ENCODE assay signal across 8 cellular contexts in the genomic region with DNA sequence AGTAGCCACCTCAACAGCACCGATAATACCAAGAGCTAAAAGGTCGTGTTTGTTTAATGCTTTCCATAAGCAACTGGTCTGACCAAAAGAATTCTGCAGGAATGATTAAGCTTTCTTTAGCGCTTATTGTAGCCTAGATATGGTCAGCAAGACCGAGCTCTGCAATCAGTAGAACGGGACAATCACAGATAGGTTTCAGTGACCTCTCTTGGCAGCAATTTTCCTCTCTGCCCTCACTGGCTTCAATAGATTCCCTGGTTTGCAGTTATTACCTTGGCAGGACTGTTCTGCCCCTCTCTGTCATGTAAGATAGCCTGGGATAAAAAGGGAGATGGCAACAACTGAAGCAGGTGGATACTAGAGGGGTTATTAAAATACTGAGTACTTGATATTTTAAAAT.
"Had no signal": no experiment of that assay in that cellular context is flagged by ENCODE, and none has a peak within 500 bp of the region (broad histone marks: within the 10 kb centered on the region; RNA-seq: fewer than 3 reads in every experiment).

No MANE protein-coding gene starts in this region.

- H3K4me3 ChIP-seq: GM23248 had no signal

- H3K9me3 Mint-ChIP-seq: H9 had no signal

- H2AFZ ChIP-seq: GM23248 had no signal

- H3K36me3 Mint-ChIP-seq: IgD-negative memory B cell had no signal

- H3K4me3 Mint-ChIP-seq: H9, IgD-negative memory B cell had no signal

- H3K27ac ChIP-seq: GM23248 had no signal

- H3K9ac ChIP-seq: GM23248 had no signal

- DNase-seq: GM23248, H9, HCEC 1CT, KBM-7 had no signal

- FAIRE-seq: H1, H54, HTR-8/SVneo had no signal

- H3K27ac Mint-ChIP-seq: H9, IgD-negative memory B cell had no signal
